15 cellular contexts compared by ENCODE assay signal in genomic region chr1:26155370-26156284, GRCh38. TPM values are rescaled to one million over a fixed set of nuclear protein-coding genes. Genes with fewer than 3 reads are reported as not detected.
DNase-seq lines count a peak whose midpoint lies in the region; ATAC-seq and TF ChIP-seq lines count a peak whose summit lies in the region.
"Had no signal": no experiment of that assay in that cellular context is flagged by ENCODE, and none has a peak within 500 bp of the region (broad histone marks: within the 10 kb centered on the region; RNA-seq: fewer than 3 reads in every experiment).

No MANE protein-coding gene starts in this region.

- H3K4me3 ChIP-seq in HUES48 (ENCODE audit: low read depth, low read length), result peak overlapping the region; percentile 30
- H3K4me3 ChIP-seq in lower lobe of right lung, result peak overlapping the region; percentile 32
- H3K4me3 ChIP-seq in subcutaneous abdominal adipose tissue (ENCODE audit: low read depth in 1 of 5, low read length in 5 of 5), result peak overlapping the region in 3 of 5 donors; percentile 45 to 53 (median 47)

- H3K27ac ChIP-seq in HUES48 (ENCODE audit: low read depth, low read length) (no peak overlapping the region), lower lobe of right lung (peak overlapping the region; percentile 27), subcutaneous abdominal adipose tissue (ENCODE audit: low read depth, low read length) (peak overlapping the region; percentile 72)

- H3K9me3 ChIP-seq in HUES48 (ENCODE audit: control insufficient read depth, insufficient read depth, low read length) (no peaks in the 10 kb centered on the region), lower lobe of right lung (no peaks in the 10 kb centered on the region), subcutaneous abdominal adipose tissue (ENCODE audit: control insufficient read depth in 5 of 5, low read length in 5 of 5) (no peaks in the 10 kb centered on the region)

- H3K4me1 ChIP-seq in HUES48 (ENCODE audit: control insufficient read depth, insufficient read depth, low read length) (peaks cover 37% of the 10 kb centered on the region), lower lobe of right lung (peaks cover 22% of the 10 kb centered on the region), subcutaneous abdominal adipose tissue (ENCODE audit: control insufficient read depth in 5 of 5, insufficient read depth in 5 of 5, low read length in 5 of 5) (peaks cover 0 to 45% (median 2%) of the 10 kb centered on the region in 5 donors)

- H3K9ac ChIP-seq in HUES48 (ENCODE audit: low read depth, low read length) (no peak overlapping the region), subcutaneous abdominal adipose tissue (ENCODE audit: low read length in 5 of 5) (peak overlapping the region in 3 of 5 donors; percentile 8 to 58 (median 13))

- ATAC-seq in lower lobe of right lung, result peak; percentile 21 to 34

- H3K36me3 ChIP-seq in HUES48 (ENCODE audit: control insufficient read depth, insufficient read depth, low read length) (no peaks in the 10 kb centered on the region), lower lobe of right lung (no peaks in the 10 kb centered on the region), subcutaneous abdominal adipose tissue (ENCODE audit: control insufficient read depth in 5 of 5, insufficient read depth in 5 of 5, low read length in 5 of 5) (no peaks in the 10 kb centered on the region)

- no peak for TF ChIP-seq CTCF in lower lobe of right lung (IDR thresholded peaks at IDR 0.05)

- intact Hi-C loops in lower lobe of right lung (cut with DNase I), result no loop called here

- peak; percentile 31 for DNase-seq in dermis blood vessel endothelial cell
- no peak for DNase-seq in lower lobe of right lung
- no peak for DNase-seq in NCI-H1417 (lab: John Stamatoyannopoulos, UW)
- DNase-seq in NCI-H2227 (lab: John Stamatoyannopoulos, UW; ENCODE audit: unreplicated experiment), result no peak
- no peak for DNase-seq in kidney tubule cell (ENCODE audit: low spot score)
- DNase-seq: activated CD4-positive, alpha-beta T cell treated with anti-CD3 and anti-CD28 coated beads for 4 hours; activated T-cell treated with anti-CD3 and anti-CD28 coated beads for 4 hours; CD4-positive, alpha-beta memory T cell; EL; midbrain; NCI-H69; RPMI8226; T-helper 2 cell had no signal

- H3K27me3 ChIP-seq in HUES48 (ENCODE audit: control insufficient read depth, insufficient read depth, low read length), result peaks cover 90% of the 10 kb centered on the region
- peaks cover 34% of the 10 kb centered on the region for H3K27me3 ChIP-seq in lower lobe of right lung (ENCODE audit: low read depth)
- H3K27me3 ChIP-seq in subcutaneous abdominal adipose tissue (ENCODE audit: control insufficient read depth in 5 of 5, insufficient read depth in 4 of 5, low read length in 5 of 5), result peaks cover 13 to 45% (median 26%) of the 10 kb centered on the region in 5 donors

RNA-seq across cellular contexts. Expression of gene FAM110D, which starts 3.3 kb away (rescaled TPM):
- total RNA-seq in dermis blood vessel endothelial cell (11.6 and 12.9 TPM in 2 replicates), lower lobe of right lung (3.8 TPM)
- total RNA-seq: CD4-positive, alpha-beta memory T cell had no signal

RNA-seq across cellular contexts. Expression of gene C1orf232, which starts 13.1 kb away (rescaled TPM):
- not detected in 2 replicates for total RNA-seq in dermis blood vessel endothelial cell
- not detected for total RNA-seq in lower lobe of right lung
- total RNA-seq: CD4-positive, alpha-beta memory T cell had no signal

RNA-seq across cellular contexts. Expression of gene ZNF593, which starts 14.1 kb away (rescaled TPM):
- total RNA-seq in dermis blood vessel endothelial cell, result 8.0 and 25.0 TPM in 2 replicates
- total RNA-seq in lower lobe of right lung, result 18.0 TPM

RNA-seq across cellular contexts. Expression of gene ZNF593OS, which starts 16.0 kb away (rescaled TPM):
- total RNA-seq in dermis blood vessel endothelial cell, result not detected in 2 replicates
- not detected for total RNA-seq in lower lobe of right lung
- total RNA-seq: CD4-positive, alpha-beta memory T cell had no signal

RNA-seq across cellular contexts. Expression of gene CNKSR1, which starts 21.7 kb away (rescaled TPM):
- total RNA-seq in dermis blood vessel endothelial cell, result 0.14 TPM in 1 of 2 replicates, not detected in the other
- 25.0 TPM for total RNA-seq in lower lobe of right lung
